ENCODE assay signal across 30 cellular contexts in genomic region chr9:34644766-34645314, GRCh38. TPM values are rescaled to one million over a fixed set of nuclear protein-coding genes. Genes with fewer than 3 reads are reported as not detected.
DNase-seq lines count a peak whose midpoint lies in the region; ATAC-seq, FAIRE-seq and TF ChIP-seq lines count a peak whose summit lies in the region.
"Had no signal": no experiment of that assay in that cellular context is flagged by ENCODE, and none has a peak within 500 bp of the region (broad histone marks: within the 10 kb centered on the region; RNA-seq: fewer than 3 reads in every experiment).

No MANE protein-coding gene starts in this region.

- no peaks in the 10 kb centered on the region for H3K9me3 ChIP-seq in CD4-positive, alpha-beta T cell (ENCODE audit: control insufficient read depth, low read length)
- H3K9me3 ChIP-seq in HUES6 (ENCODE audit: control insufficient read depth, insufficient read depth, low read depth, low read length) (no peaks in the 10 kb centered on the region), iPS-15b (ENCODE audit: control insufficient read depth, insufficient read depth, low read length) (no peaks in the 10 kb centered on the region), MG63 (no peaks in the 10 kb centered on the region)
- H3K9me3 ChIP-seq: breast epithelium, Peyer's patch, suprapubic skin had no signal

- POLR2A ChIA-PET in CD4-positive, alpha-beta T cell (lab: Charles Lee) = interaction anchor here (1.4 to 4.4 kb wide), 4 partner anchors 8 to 25 kb away, joined by 6 to 84 read pairs (median 13); partner anchors contain the start of genes DCTN3 and SIGMAR1

- no peak for FAIRE-seq in GM19239 (lab: Jason Lieb, UNC)
- FAIRE-seq: GM18507 had no signal

- H3K27me3 ChIP-seq in CD4-positive, alpha-beta T cell (ENCODE audit: control insufficient read depth, insufficient read depth, low read length) = no peaks in the 10 kb centered on the region
- no peaks in the 10 kb centered on the region for H3K27me3 ChIP-seq in HUES6 (ENCODE audit: control insufficient read depth, insufficient read depth, low read length)
- H3K27me3 ChIP-seq in iPS-15b (ENCODE audit: control insufficient read depth, insufficient read depth, low read length) = no peaks in the 10 kb centered on the region
- no peaks in the 10 kb centered on the region for H3K27me3 ChIP-seq in MG63
- H3K27me3 ChIP-seq: breast epithelium, Peyer's patch, suprapubic skin had no signal

- peaks cover 34% of the 10 kb centered on the region for H3K4me1 Mint-ChIP-seq in CD4-positive, alpha-beta T cell (ENCODE audit: low read depth)
- peaks cover 34% of the 10 kb centered on the region for H3K4me1 Mint-ChIP-seq in neural crest cell

- H3K9ac ChIP-seq in HUES6 (ENCODE audit: low read length) (no peak overlapping the region), iPS-15b (ENCODE audit: low read depth, low read length) (peak overlapping the region; percentile 57)
- H3K9ac ChIP-seq: GM23248 had no signal

- no peaks in the 10 kb centered on the region for H3K27me3 Mint-ChIP-seq in CD4-positive, alpha-beta T cell
- no peaks in the 10 kb centered on the region for H3K27me3 Mint-ChIP-seq in neural crest cell (ENCODE audit: low read depth)
- H3K27me3 Mint-ChIP-seq: activated CD4-positive, alpha-beta memory T cell treated with anti-CD3 and anti-CD28 coated beads, Interleukin-2, amount 10 ng/mL, durations not matched to agents 7 days and 5 days; activated T-helper 17 cell treated with anti-CD3 and anti-CD28 coated beads, Interleukin-2, amount 50 U/mL, for 72 hours; stimulated activated naive B cell treated with anti-CD40 and anti-IgM and Interleukin-4, amounts not matched to agents 10 μg/mL and 1 μg/mL and 100 μg/mL, for 72 hours had no signal

- peak overlapping the region; percentile 27; the same call in 1 of the 2 replicates for H3K4me3 ChIP-seq in HUES6 (ENCODE audit: low read depth, low read length)
- H3K4me3 ChIP-seq in iPS-15b (ENCODE audit: low read depth, low read length) = peak overlapping the region; percentile 0
- H3K4me3 ChIP-seq in MG63 = no peak overlapping the region
- H3K4me3 ChIP-seq: breast epithelium, GM23248, Peyer's patch, suprapubic skin had no signal

- intact Hi-C loops in CD4-positive, alpha-beta T cell (cut with DNase I, micrococcal nuclease) = loop anchor here in 1 of 2 experiments (5.0 kb wide), 1 partner anchor 33 kb away; the partner anchor contains the start of gene RPP25L

- H3K27ac Mint-ChIP-seq in CD4-positive, alpha-beta T cell = no peak overlapping the region
- no peak overlapping the region for H3K27ac Mint-ChIP-seq in neural crest cell (ENCODE audit: unreplicated experiment)
- H3K27ac Mint-ChIP-seq: activated CD4-positive, alpha-beta memory T cell treated with anti-CD3 and anti-CD28 coated beads, Interleukin-2, amount 10 ng/mL, durations not matched to agents 7 days and 5 days; activated T-helper 17 cell treated with anti-CD3 and anti-CD28 coated beads, Interleukin-2, amount 50 U/mL, for 72 hours; stimulated activated naive B cell treated with anti-CD40 and anti-IgM and Interleukin-4, amounts not matched to agents 10 μg/mL and 1 μg/mL and 100 μg/mL, for 72 hours had no signal

- H3K36me3 ChIP-seq in HUES6 (ENCODE audit: control insufficient read depth, insufficient read depth, low read length) (peaks cover 18% of the 10 kb centered on the region), iPS-15b (ENCODE audit: control insufficient read depth, insufficient read depth, low read length) (peaks cover 10% of the 10 kb centered on the region), MG63 (no peaks in the 10 kb centered on the region; the same call in 1 of the 2 replicates)
- H3K36me3 ChIP-seq: breast epithelium had no signal

- no peak for ATAC-seq in CD4-positive, alpha-beta T cell (ENCODE audit: poor library complexity)
- ATAC-seq: activated T-helper 17 cell treated with anti-CD3 and anti-CD28 coated beads, Interleukin-2, amount 50 U/mL, for 72 hours; right cardiac atrium; stimulated activated naive B cell treated with anti-CD40 and anti-IgM and Interleukin-4, amounts not matched to agents 10 μg/mL and 1 μg/mL and 100 μg/mL, for 72 hours had no signal

- H3K4me1 ChIP-seq in HUES6 (ENCODE audit: control insufficient read depth, insufficient read depth, low read length) (peaks cover 21% of the 10 kb centered on the region), iPS-15b (ENCODE audit: control insufficient read depth, insufficient read depth, low read length) (peaks cover 21% of the 10 kb centered on the region)

- no peaks in the 10 kb centered on the region for H3K9me3 Mint-ChIP-seq in CD4-positive, alpha-beta T cell
- peaks cover 2% of the 10 kb centered on the region for H3K9me3 Mint-ChIP-seq in neural crest cell
- H3K9me3 Mint-ChIP-seq: activated CD4-positive, alpha-beta memory T cell treated with anti-CD3 and anti-CD28 coated beads, Interleukin-2, amount 10 ng/mL, durations not matched to agents 7 days and 5 days; activated T-helper 17 cell treated with anti-CD3 and anti-CD28 coated beads, Interleukin-2, amount 50 U/mL, for 72 hours; stimulated activated naive B cell treated with anti-CD40 and anti-IgM and Interleukin-4, amounts not matched to agents 10 μg/mL and 1 μg/mL and 100 μg/mL, for 72 hours had no signal

- H3K4me3 Mint-ChIP-seq in CD4-positive, alpha-beta T cell = peak overlapping the region; percentile 48
- peak overlapping the region; percentile 59 for H3K4me3 Mint-ChIP-seq in neural crest cell
- H3K4me3 Mint-ChIP-seq: activated CD4-positive, alpha-beta memory T cell treated with anti-CD3 and anti-CD28 coated beads, Interleukin-2, amount 10 ng/mL, durations not matched to agents 7 days and 5 days; stimulated activated naive B cell treated with anti-CD40 and anti-IgM and Interleukin-4, amounts not matched to agents 10 μg/mL and 1 μg/mL and 100 μg/mL, for 72 hours had no signal

- H3K27ac ChIP-seq in CD4-positive, alpha-beta T cell (ENCODE audit: low read depth, low read length) = no peak overlapping the region
- no peak overlapping the region for H3K27ac ChIP-seq in HUES6 (ENCODE audit: low read depth, low read length)
- H3K27ac ChIP-seq: breast epithelium, GM23248, suprapubic skin had no signal

- CTCF ChIA-PET in CD4-positive, alpha-beta T cell (lab: Charles Lee) = interaction anchor here (0.5 to 5.9 kb wide), 4 partner anchors 9 to 56 kb away, joined by 3 to 37 read pairs (median 4); no protein-coding TSS in a partner anchor

- peaks cover 37% of the 10 kb centered on the region for H3K36me3 Mint-ChIP-seq in CD4-positive, alpha-beta T cell (ENCODE audit: low read depth)
- H3K36me3 Mint-ChIP-seq in neural crest cell (ENCODE audit: low read depth) = peaks cover 10% of the 10 kb centered on the region

- DNase-seq in CD4-positive, alpha-beta T cell = no peak
- DNase-seq in neural crest cell (ENCODE audit: low read depth, low spot score) (no peak), GM19239 (ENCODE audit: insufficient read length, low spot score) (no peak), T1000 (lab: John Stamatoyannopoulos, UW) (no peak), MG63 (no peak), SKM-1 (lab: John Stamatoyannopoulos, UW; ENCODE audit: unreplicated experiment) (no peak)
- DNase-seq: activated CD4-positive, alpha-beta memory T cell treated with anti-CD3 and anti-CD28 coated beads, Interleukin-2, amount 10 ng/mL, durations not matched to agents 7 days and 5 days; activated CD8-positive, alpha-beta memory T cell treated with anti-CD3 and anti-CD28 coated beads, Interleukin-2, amount 50 U/mL, for 48 hours; activated naive CD4-positive, alpha-beta T cell treated with anti-CD3 and anti-CD28 coated beads, Interleukin-2, amount 50 U/mL, for 16 hours; amygdala; C1 segment of cervical spinal cord; GM23248; kidney glomerular epithelial cell; NCI-H1417; NCI-H2081; NCI-H2227 treated with DMSO at 0.1 percent for 48 hours; Peyer's patch; right cardiac atrium; stimulated activated naive B cell treated with anti-CD40 and anti-IgM and Interleukin-4, amounts not matched to agents 10 μg/mL and 1 μg/mL and 100 μg/mL, for 72 hours had no signal

- no peak for TF ChIP-seq CTCF in CD4-positive, alpha-beta T cell (IDR thresholded peaks at IDR 0.05)
- TF ChIP-seq CTCF in neural crest cell (conservative IDR thresholded peaks at IDR 0.05) = no peak

RNA-seq across cellular contexts. Expression of gene GALT, which starts 1.6 kb away (rescaled TPM):
- 100 to 1,000 TPM; 115 TPM for total RNA-seq in CD4-positive, alpha-beta T cell
- 51.8 and 58.0 TPM in 2 replicates for total RNA-seq in neural crest cell
- total RNA-seq in MG63 (2014; rRNA removed; shearing (Covaris generic); ENCODE audit: low replicate concordance) = 8.2 and 9.9 TPM in 2 replicates

RNA-seq across cellular contexts. Expression of gene IL11RA, which starts 7.1 kb away (rescaled TPM):
- 100 to 1,000 TPM; 117 TPM for total RNA-seq in CD4-positive, alpha-beta T cell
- total RNA-seq in neural crest cell = 15.4 and 18.0 TPM in 2 replicates
- 10.2 and 16.9 TPM in 2 replicates for total RNA-seq in MG63 (2014; rRNA removed; shearing (Covaris generic); ENCODE audit: low replicate concordance)

RNA-seq across cellular contexts. Expression of gene SIGMAR1, which starts 7.3 kb away (rescaled TPM):
- total RNA-seq in CD4-positive, alpha-beta T cell = 10 to 100 TPM; 11.7 to 12.1 TPM
- total RNA-seq in neural crest cell = 107 and 108 TPM in 2 replicates
- total RNA-seq in MG63 (2014; rRNA removed; shearing (Covaris generic); ENCODE audit: low replicate concordance) = 106 and 115 TPM in 2 replicates

RNA-seq across cellular contexts. Expression of gene ARID3C, which starts 16.0 kb away (rescaled TPM):
- total RNA-seq in CD4-positive, alpha-beta T cell = under 1 TPM; 0.25 to 0.34 TPM
- 0.68 TPM in 1 of 2 replicates, not detected in the other for total RNA-seq in neural crest cell
- total RNA-seq in MG63 (2014; rRNA removed; shearing (Covaris generic); ENCODE audit: low replicate concordance) = 0.16 TPM in 1 of 2 replicates, not detected in the other
- total RNA-seq: M059J, myocyte, omental fat pad, right cardiac atrium, urinary bladder had no signal

RNA-seq across cellular contexts. Expression of gene CCL27, which starts 17.6 kb away (rescaled TPM):
- total RNA-seq in CD4-positive, alpha-beta T cell = not detected
- 0.86 TPM in 1 of 2 replicates, not detected in the other for total RNA-seq in neural crest cell
- not detected in 2 replicates for total RNA-seq in MG63 (2014; rRNA removed; shearing (Covaris generic); ENCODE audit: low replicate concordance)
- total RNA-seq: activated CD4-positive, alpha-beta memory T cell treated with anti-CD3 and anti-CD28 coated beads, Interleukin-2, amount 10 ng/mL, durations not matched to agents 7 days and 5 days; breast epithelium; glomerular endothelial cell; GM23248; M059J; myocyte; omental fat pad; Peyer's patch; urinary bladder had no signal
